8 cellular contexts compared by ENCODE assay signal in the genomic region with DNA sequence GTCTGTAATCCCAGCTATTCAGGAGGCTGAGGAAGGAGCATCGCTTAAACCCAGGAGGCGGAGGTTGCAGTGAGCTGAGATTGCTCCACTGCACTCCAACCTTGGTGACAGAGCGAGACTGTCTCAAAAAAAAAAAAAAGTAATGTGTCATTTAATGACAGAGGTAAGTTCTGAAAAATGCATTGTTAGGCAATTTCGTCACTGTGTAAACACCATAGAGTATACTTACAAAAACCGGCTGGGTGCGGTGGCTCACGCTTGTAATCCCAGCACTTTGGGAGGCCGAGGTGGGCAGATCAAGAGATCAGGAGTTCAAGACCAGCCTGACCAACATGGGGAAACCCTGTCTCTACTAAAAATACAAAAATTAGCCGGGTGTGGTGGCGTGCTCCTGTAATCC. TPM values are rescaled to one million over a fixed set of nuclear protein-coding genes. Genes with fewer than 3 reads are reported as not detected.
DNase-seq lines count a peak whose midpoint lies in the region; ATAC-seq, FAIRE-seq and TF ChIP-seq lines count a peak whose summit lies in the region.
"Not testable (repeated sequence)": the region's sequence is repeated elsewhere in the genome, so short reads cannot be mapped to it uniquely, and the experiment has no call there.

No MANE protein-coding gene starts in this region.

- CTCF ChIA-PET in PC-3 (lab: Charles Lee); K562 (lab: Yijun Ruan, JAX; ENCODE audit: low intra/inter-chr PET ratio): not testable (repeated sequence)

- H3K9me2 ChIP-seq in PC-3 (replicated peaks; ENCODE audit: low read length): not testable (repeated sequence)

- not testable (repeated sequence) for FAIRE-seq in K562 (lab: Jason Lieb, UNC)

- not testable (repeated sequence) for H3K4me1 Mint-ChIP-seq in IgD-negative memory B cell

- H3K27me3 Mint-ChIP-seq in IgD-negative memory B cell: not testable (repeated sequence)

- BruUV-seq in PC-3 (replicated peaks; lab: Mats Ljungman, UMichigan); K562 (replicated peaks; lab: Mats Ljungman, UMichigan): not testable (repeated sequence)

- H4K20me1 ChIP-seq in PC-3 (ENCODE audit: low read length); K562 (replicated peaks; ENCODE audit: control insufficient read depth, insufficient read depth, low read length): not testable (repeated sequence)

- not testable (repeated sequence) for H3K9me1 ChIP-seq in K562 (ENCODE audit: control insufficient read depth, insufficient read depth, low read length)

- not testable (repeated sequence) for H3K9me3 Mint-ChIP-seq in IgD-negative memory B cell

- 75% methylated on average over 6 of the region's 10 CpGs for WGBS in K562 (ENCODE audit: insufficient coverage, low coverage, missing lambda C conversion rate)

- peak overlapping the region in 2 of 3 donors; percentile 16 to 39 for H3K27ac Mint-ChIP-seq in IgD-negative memory B cell

- in situ Hi-C loops in K562 (cut with MboI): not testable (repeated sequence)

- H3K36me3 ChIP-seq in PC-3 (ENCODE audit: low read depth, low read length); mucosa of descending colon (ENCODE audit: low read depth): not testable (repeated sequence)
- peaks cover 51% of the 10 kb centered on the region for H3K36me3 ChIP-seq in K562 (ENCODE audit: control insufficient read depth, insufficient read depth, low read length)
- peaks cover 39% of the 10 kb centered on the region for H3K36me3 ChIP-seq in upper lobe of right lung

- not testable (repeated sequence) for H3F3A ChIP-seq in PC-3 (ENCODE audit: low read length, unreplicated experiment)

- intact Hi-C loops in PC-3 (cut with micrococcal nuclease); K562 (cut with micrococcal nuclease); Right ventricle myocardium superior (cut with DNase I); mucosa of descending colon (cut with DNase I, micrococcal nuclease); upper lobe of right lung (cut with DNase I): not testable (repeated sequence)

- H3K4me3 ChIP-seq in PC-3 (ENCODE audit: low read length); K562; mucosa of descending colon; upper lobe of right lung: not testable (repeated sequence)

- peaks cover 36% of the 10 kb centered on the region for H3K4me1 ChIP-seq in PC-3 (ENCODE audit: insufficient read depth, low read length)
- not testable (repeated sequence) for H3K4me1 ChIP-seq in K562 (replicated peaks in 1 of 2; ENCODE audit: control insufficient read depth in 2 of 2, insufficient read depth in 2 of 2, low read length in 2 of 2); mucosa of descending colon (ENCODE audit: low read depth); upper lobe of right lung

- H3K27ac ChIP-seq in PC-3 (ENCODE audit: low read length): peak overlapping the region; percentile 66
- H3K27ac ChIP-seq in K562 (ENCODE audit: extremely low read depth, low read depth, low read length); upper lobe of right lung: not testable (repeated sequence)

- H3K9me3 ChIP-seq in PC-3 (ENCODE audit: low read length); K562 (replicated peaks; ENCODE audit: control insufficient read depth, insufficient read depth, low read depth, low read length); mucosa of descending colon; upper lobe of right lung: not testable (repeated sequence)

- H3K4me3 Mint-ChIP-seq in IgD-negative memory B cell: not testable (repeated sequence)

- not testable (repeated sequence) for TF ChIP-seq RAD21 in K562 (CRISPR knock-in tag; conservative IDR thresholded peaks at IDR 0.05 in 1 of 2, IDR thresholded peaks at IDR 0.05 in 1 of 2)

- H3K4me2 ChIP-seq in PC-3 (ENCODE audit: low read length): peak overlapping the region; percentile 35; the same call in 1 of the 2 replicates
- H3K4me2 ChIP-seq in K562 (ENCODE audit: insufficient read depth, low read length): not testable (repeated sequence)

- not testable (repeated sequence) for TF ChIP-seq CTCF in PC-3 (conservative IDR thresholded peaks at IDR 0.05; ENCODE audit: low read depth, low read length); K562 (IDR thresholded peaks at IDR 0.05 in 2 of 3, conservative IDR thresholded peaks at IDR 0.05 in 1 of 3; ENCODE audit: insufficient read depth in 2 of 3, low read depth in 1 of 3, low read length in 3 of 3); mucosa of descending colon (IDR thresholded peaks at IDR 0.05); upper lobe of right lung (IDR thresholded peaks at IDR 0.05)

- not testable (repeated sequence) for H3K9ac ChIP-seq in PC-3 (ENCODE audit: low read length); K562 (ENCODE audit: insufficient read depth in 1 of 2, low read depth in 2 of 2, low read length in 2 of 2)

- not testable (repeated sequence) for TF ChIP-seq EP300 in K562 (IDR thresholded peaks at IDR 0.05; ENCODE audit: low read length)

- DNase-seq in DMS53 treated with DMSO at 0.1 percent for 48 hours (lab: John Stamatoyannopoulos, UW; ENCODE audit: unreplicated experiment) (peak; percentile 53), PC-3 (peak; percentile 92), T1000 (lab: John Stamatoyannopoulos, UW) (peak; percentile 13), Right ventricle myocardium superior (peak; percentile 14), upper lobe of right lung (peak; percentile 70)
- DNase-seq in K562 (ENCODE audit: extremely low read depth in 1 of 4, low spot score in 3 of 4); mucosa of descending colon: not testable (repeated sequence)

- not testable (repeated sequence) for H2AFZ ChIP-seq in PC-3 (ENCODE audit: low read length); K562 (ENCODE audit: low read depth, low read length)

- H3K27me3 ChIP-seq in PC-3 (ENCODE audit: low read length); K562 (ENCODE audit: control insufficient read depth in 2 of 2, insufficient read depth in 2 of 2, low read length in 2 of 2); upper lobe of right lung: not testable (repeated sequence)

- peaks cover 31% of the 10 kb centered on the region for H3K79me2 ChIP-seq in PC-3 (ENCODE audit: low read length)
- H3K79me2 ChIP-seq in K562 (ENCODE audit: control insufficient read depth, insufficient read depth, low read length): peaks cover 14% of the 10 kb centered on the region

- not testable (repeated sequence) for H3K36me3 Mint-ChIP-seq in IgD-negative memory B cell

- POLR2A ChIA-PET in PC-3 (lab: Charles Lee; ENCODE audit: unreplicated experiment): not testable (repeated sequence)
- POLR2A ChIA-PET in K562 (lab: Yijun Ruan, JAX): interaction anchor here (1.0 kb wide), 2 partner anchors 17 to 18 kb away, joined by 4 read pairs; partner anchors contain the start of gene SNU13

- ATAC-seq in PC-3 (peak; percentile 65), mucosa of descending colon (peak; percentile 70), upper lobe of right lung (peak; percentile 66)
- ATAC-seq in K562; Right ventricle myocardium superior (ENCODE audit: poor library complexity): not testable (repeated sequence)

- TF ChIP-seq POLR2A in K562 (conservative IDR thresholded peaks at IDR 0.05): not testable (repeated sequence)

RNA-seq across cellular contexts. Expression of gene SNU13, which starts 16.6 kb away (rescaled TPM):
- polyA plus RNA-seq in IgD-negative memory B cell: 316 TPM
- 159 and 173 TPM in 2 replicates for total RNA-seq in PC-3 (2014; rRNA removed)
- total RNA-seq in K562 (2011; cell fraction: chromatin; rRNA removed; ENCODE audit: low replicate concordance): 64.9 and 85.4 TPM in 2 replicates
- total RNA-seq in K562 (2011; cell fraction: nucleolus; rRNA removed): 65.5 and 66.1 TPM in 2 replicates
- 94.7 and 101 TPM in 2 replicates for total RNA-seq in K562 (2011; cell fraction: nucleoplasm; rRNA removed)
- 193 and 196 TPM in 2 replicates for total RNA-seq in K562 (2014; rRNA removed)
- 147 and 185 TPM in 2 replicates for total RNA-seq in K562 (2014; rRNA removed; fragmentation: Illumina TruSeq; extraction: Trizol)
- total RNA-seq in K562 (2015; rRNA removed; fragmentation: Illumina TruSeq; extraction: Trizol): 179 and 193 TPM in 2 replicates
- 279 and 283 TPM in 2 replicates for total RNA-seq in K562 (2021)
- polyA plus RNA-seq in K562 (2011; rRNA removed): 243 and 271 TPM in 2 replicates
- polyA plus RNA-seq in K562 (2011; cell fraction: cytosol; rRNA removed): 304 and 417 TPM in 2 replicates
- polyA plus RNA-seq in K562 (2011; cell fraction: nucleus; rRNA removed): 108 and 115 TPM in 2 replicates
- polyA plus RNA-seq in K562 (2012): 157 and 244 TPM in 2 replicates
- 294 and 334 TPM in 2 replicates for polyA plus RNA-seq in K562 (2014; fragmentation: Illumina TruSeq; extraction: Trizol)
- 100 to 1,000 TPM; 884 to 981 TPM for polyA plus RNA-seq in K562 (2014; fragmentation: Nextera tagmentation; extraction: Ambion mirVana)
- 286 and 317 TPM in 2 replicates for polyA plus RNA-seq in K562 (2014; rRNA removed)
- polyA minus RNA-seq in K562 (2011; rRNA and poly(A)+ RNA removed): 136 and 166 TPM in 2 replicates
- polyA minus RNA-seq in K562 (2011; cell fraction: cytosol; rRNA and poly(A)+ RNA removed): 93.1 and 107 TPM in 2 replicates
- polyA minus RNA-seq in K562 (2011; cell fraction: nucleus; rRNA and poly(A)+ RNA removed): 23.7 and 30.3 TPM in 2 replicates
- total RNA-seq in Right ventricle myocardium superior: 193 TPM
- 10 to 100 TPM; 92.4 to 98.1 (median 97.9) TPM for total RNA-seq in mucosa of descending colon
- total RNA-seq in upper lobe of right lung: 111 TPM

RNA-seq across cellular contexts. Expression of gene MEI1, which starts 27.2 kb away (rescaled TPM):
- polyA plus RNA-seq in IgD-negative memory B cell (105 TPM), K562 (2011; rRNA removed) (0.33 and 0.61 TPM in 2 replicates), K562 (2014; fragmentation: Illumina TruSeq; extraction: Trizol) (0.16 and 0.17 TPM in 2 replicates), K562 (2014; fragmentation: Nextera tagmentation; extraction: Ambion mirVana) (under 1 TPM; 0.08 to 0.18 TPM), K562 (2014; rRNA removed) (0.15 and 0.68 TPM in 2 replicates)
- total RNA-seq in PC-3 (2014; rRNA removed) (1.4 TPM in 1 of 2 replicates, not detected in the other), K562 (2014; rRNA removed) (0.18 TPM in 1 of 2 replicates, not detected in the other), K562 (2014; rRNA removed; fragmentation: Illumina TruSeq; extraction: Trizol) (not detected in 2 replicates), K562 (2015; rRNA removed; fragmentation: Illumina TruSeq; extraction: Trizol) (0.75 TPM in 1 of 2 replicates, not detected in the other), K562 (2021) (0.31 and 0.47 TPM in 2 replicates), Right ventricle myocardium superior (not detected), mucosa of descending colon (1 to 10 TPM; 1.4 to 6.4 (median 1.8) TPM), upper lobe of right lung (2.3 TPM)
- total RNA-seq in K562 (2011; cell fraction: chromatin; rRNA removed; ENCODE audit: low replicate concordance): 0.48 TPM in 1 of 2 replicates, not detected in the other
- total RNA-seq in K562 (2011; cell fraction: nucleolus; rRNA removed): 0.39 TPM in 1 of 2 replicates, not detected in the other
- total RNA-seq in K562 (2011; cell fraction: nucleoplasm; rRNA removed): 1.6 TPM in 1 of 2 replicates, not detected in the other
- 0.73 and 2.2 TPM in 2 replicates for polyA plus RNA-seq in K562 (2011; cell fraction: cytosol; rRNA removed)
- 0.81 and 1.1 TPM in 2 replicates for polyA plus RNA-seq in K562 (2011; cell fraction: nucleus; rRNA removed)
- 0.66 and 1.2 TPM in 2 replicates for polyA plus RNA-seq in K562 (2012)
- 0.25 and 0.27 TPM in 2 replicates for polyA minus RNA-seq in K562 (2011; rRNA and poly(A)+ RNA removed)
- polyA minus RNA-seq in K562 (2011; cell fraction: cytosol; rRNA and poly(A)+ RNA removed): not detected in 2 replicates
- polyA minus RNA-seq in K562 (2011; cell fraction: nucleus; rRNA and poly(A)+ RNA removed): 0.40 and 1.2 TPM in 2 replicates

RNA-seq across cellular contexts. Expression of gene XRCC6, which starts 51.0 kb away (rescaled TPM):
- 377 TPM for polyA plus RNA-seq in IgD-negative memory B cell
- total RNA-seq in PC-3 (2014; rRNA removed): 404 and 432 TPM in 2 replicates
- 36.9 and 42.4 TPM in 2 replicates for total RNA-seq in K562 (2011; cell fraction: chromatin; rRNA removed; ENCODE audit: low replicate concordance)
- 36.5 and 41.2 TPM in 2 replicates for total RNA-seq in K562 (2011; cell fraction: nucleolus; rRNA removed)
- 42.1 and 47.8 TPM in 2 replicates for total RNA-seq in K562 (2011; cell fraction: nucleoplasm; rRNA removed)
- 318 and 324 TPM in 2 replicates for total RNA-seq in K562 (2014; rRNA removed)
- 343 and 371 TPM in 2 replicates for total RNA-seq in K562 (2014; rRNA removed; fragmentation: Illumina TruSeq; extraction: Trizol)
- 335 and 337 TPM in 2 replicates for total RNA-seq in K562 (2015; rRNA removed; fragmentation: Illumina TruSeq; extraction: Trizol)
- total RNA-seq in K562 (2021): 294 and 302 TPM in 2 replicates
- polyA plus RNA-seq in K562 (2011; rRNA removed): 151 and 241 TPM in 2 replicates
- polyA plus RNA-seq in K562 (2011; cell fraction: cytosol; rRNA removed): 101 and 133 TPM in 2 replicates
- polyA plus RNA-seq in K562 (2011; cell fraction: nucleus; rRNA removed): 58.3 and 58.5 TPM in 2 replicates
- polyA plus RNA-seq in K562 (2012): 238 and 407 TPM in 2 replicates
- 359 and 381 TPM in 2 replicates for polyA plus RNA-seq in K562 (2014; fragmentation: Illumina TruSeq; extraction: Trizol)
- 100 to 1,000 TPM; 151 to 440 TPM for polyA plus RNA-seq in K562 (2014; fragmentation: Nextera tagmentation; extraction: Ambion mirVana)
- polyA plus RNA-seq in K562 (2014; rRNA removed): 295 and 313 TPM in 2 replicates
- 165 and 175 TPM in 2 replicates for polyA minus RNA-seq in K562 (2011; rRNA and poly(A)+ RNA removed)
- polyA minus RNA-seq in K562 (2011; cell fraction: cytosol; rRNA and poly(A)+ RNA removed): 90.9 and 97.9 TPM in 2 replicates
- polyA minus RNA-seq in K562 (2011; cell fraction: nucleus; rRNA and poly(A)+ RNA removed): 10.4 and 24.2 TPM in 2 replicates
- 143 TPM for total RNA-seq in Right ventricle myocardium superior
- total RNA-seq in mucosa of descending colon: 100 to 1,000 TPM; 169 to 193 (median 177) TPM
- total RNA-seq in upper lobe of right lung: 160 TPM

RNA-seq across cellular contexts. Expression of gene DESI1, which starts 51.3 kb away (rescaled TPM):
- polyA plus RNA-seq in IgD-negative memory B cell: 12.5 TPM
- total RNA-seq in PC-3 (2014; rRNA removed): 20.9 and 21.9 TPM in 2 replicates
- 80.8 and 138 TPM in 2 replicates for total RNA-seq in K562 (2011; cell fraction: chromatin; rRNA removed; ENCODE audit: low replicate concordance)
- total RNA-seq in K562 (2011; cell fraction: nucleolus; rRNA removed): 66.0 and 67.4 TPM in 2 replicates
- 89.7 and 137 TPM in 2 replicates for total RNA-seq in K562 (2011; cell fraction: nucleoplasm; rRNA removed)
- 19.7 and 30.9 TPM in 2 replicates for total RNA-seq in K562 (2014; rRNA removed)
- total RNA-seq in K562 (2014; rRNA removed; fragmentation: Illumina TruSeq; extraction: Trizol): 29.8 and 29.9 TPM in 2 replicates
- total RNA-seq in K562 (2015; rRNA removed; fragmentation: Illumina TruSeq; extraction: Trizol): 27.9 and 30.7 TPM in 2 replicates
- total RNA-seq in K562 (2021): 36.2 and 36.5 TPM in 2 replicates
- polyA plus RNA-seq in K562 (2011; rRNA removed): 38.7 and 40.1 TPM in 2 replicates
- 35.9 and 47.9 TPM in 2 replicates for polyA plus RNA-seq in K562 (2011; cell fraction: cytosol; rRNA removed)
- 68.9 and 92.7 TPM in 2 replicates for polyA plus RNA-seq in K562 (2011; cell fraction: nucleus; rRNA removed)
- 22.7 and 24.3 TPM in 2 replicates for polyA plus RNA-seq in K562 (2012)
- 42.3 and 45.9 TPM in 2 replicates for polyA plus RNA-seq in K562 (2014; fragmentation: Illumina TruSeq; extraction: Trizol)
- 1 to 10 TPM; 7.2 to 7.8 TPM for polyA plus RNA-seq in K562 (2014; fragmentation: Nextera tagmentation; extraction: Ambion mirVana)
- polyA plus RNA-seq in K562 (2014; rRNA removed): 29.3 and 29.4 TPM in 2 replicates
- 35.0 and 47.4 TPM in 2 replicates for polyA minus RNA-seq in K562 (2011; rRNA and poly(A)+ RNA removed)
- polyA minus RNA-seq in K562 (2011; cell fraction: cytosol; rRNA and poly(A)+ RNA removed): 21.1 and 26.5 TPM in 2 replicates
- polyA minus RNA-seq in K562 (2011; cell fraction: nucleus; rRNA and poly(A)+ RNA removed): 16.2 and 21.8 TPM in 2 replicates
- 38.4 TPM for total RNA-seq in Right ventricle myocardium superior
- total RNA-seq in mucosa of descending colon: 10 to 100 TPM; 23.4 to 28.7 (median 26.3) TPM
- total RNA-seq in upper lobe of right lung: 29.5 TPM
